Comparison of ENCODE assay signal across 8 cellular contexts in genomic region chr3:178083906-178084823, GRCh38.
A peak's percentile ranks its signal among the peaks of the same experiment; 100 is the strongest.
DNase-seq lines count a peak whose midpoint lies in the region; ATAC-seq and TF ChIP-seq lines count a peak whose summit lies in the region.

No MANE protein-coding gene starts in this region.

- intact Hi-C loops in left lung (cut with DNase I): no loop called here

- peak; percentile 47 for ATAC-seq in left lung
- ATAC-seq in GM21528 (IDR thresholded peaks at IDR 0.05; ENCODE audit: low FRiP score, unreplicated experiment): no peak
- ATAC-seq in GM19395 (IDR thresholded peaks at IDR 0.05; ENCODE audit: unreplicated experiment): no peak

- DNase-seq in GM06990 (ENCODE audit: extremely low read depth, insufficient read length) (no peak), NCI-H2081 (lab: John Stamatoyannopoulos, UW) (peak; percentile 54 to 75), astrocyte of the cerebellum (ENCODE audit: low read depth) (no peak), left lung (no peak), GM03348 (ENCODE audit: low spot score) (no peak)
- no peak for DNase-seq in activated CD4-positive, alpha-beta T cell treated with anti-CD3 and anti-CD28 coated beads for 4 hours

- peaks cover 12 to 14% of the 10 kb centered on the region in 2 donors for H3K4me1 ChIP-seq in left lung

- TF ChIP-seq CTCF in GM06990 (IDR thresholded peaks at IDR 0.05; ENCODE audit: insufficient read depth, low read length, poor library complexity, severe bottlenecking) (peak; percentile 30), astrocyte of the cerebellum (IDR thresholded peaks at IDR 0.05; ENCODE audit: low read depth, low read length, missing control alignments) (peak; percentile 49), left lung (IDR thresholded peaks at IDR 0.05) (peak in 1 of 2 donors; percentile 45)

- no peaks in the 10 kb centered on the region for H3K9me3 ChIP-seq in left lung

- no peak overlapping the region for H3K4me3 ChIP-seq in GM06990 (replicated peaks; ENCODE audit: low read depth, low read length)
- H3K4me3 ChIP-seq in astrocyte of the cerebellum (ENCODE audit: low read depth, low read length): no peak overlapping the region
- no peak overlapping the region for H3K4me3 ChIP-seq in left lung

- H3K27ac ChIP-seq in left lung: peak overlapping the region; percentile 62 to 71

- H3K27me3 ChIP-seq in GM06990 (replicated peaks; ENCODE audit: control insufficient read depth, insufficient read depth, low read length) (no peaks in the 10 kb centered on the region), left lung (no peaks in the 10 kb centered on the region)

- H3K36me3 ChIP-seq in GM06990 (ENCODE audit: control insufficient read depth, insufficient read depth, low read length) (no peaks in the 10 kb centered on the region), left lung (no peaks in the 10 kb centered on the region)

- in situ Hi-C loops in astrocyte of the cerebellum (cut with HindIII; ENCODE audit: low sequenced_read_pairs): no loop called here

Comparison
In these comparisons a context has a peak if more than half of its experiments do, and no peak if none do; other contexts are left out.
1. DNase-seq: peak in NCI-H2081 (2 of 2); none in GM06990 (single experiment), astrocyte of the cerebellum (single experiment), left lung (0 of 2), activated CD4-positive, alpha-beta T cell treated with anti-CD3 and anti-CD28 coated beads for 4 hours (0 of 2) and GM03348 (single experiment).